16 cellular contexts compared by ENCODE assay signal in the genomic region with DNA sequence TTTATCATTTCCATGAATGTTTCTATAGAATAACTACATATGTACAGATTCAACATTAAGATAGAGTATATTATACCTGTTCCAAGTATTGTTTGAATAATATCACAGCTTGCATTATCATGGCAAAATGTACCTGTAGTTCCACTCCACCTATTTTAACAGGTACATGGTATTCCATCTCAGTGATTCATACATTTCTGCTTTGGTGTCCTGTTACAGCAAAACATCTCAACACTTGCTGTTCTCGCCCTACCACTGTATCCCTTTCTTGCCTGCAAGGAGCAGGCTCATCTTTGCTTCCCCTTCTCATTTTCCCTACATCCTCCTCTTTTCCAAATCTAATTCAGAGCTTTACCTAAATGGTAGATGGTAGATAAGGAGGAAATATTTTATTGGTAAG. TPM values are rescaled to one million over a fixed set of nuclear protein-coding genes. Genes with fewer than 3 reads are reported as not detected.
DNase-seq lines count a peak whose midpoint lies in the region; ATAC-seq and TF ChIP-seq lines count a peak whose summit lies in the region.
"Had no signal": no experiment of that assay in that cellular context is flagged by ENCODE, and none has a peak within 500 bp of the region (broad histone marks: within the 10 kb centered on the region; RNA-seq: fewer than 3 reads in every experiment).

No MANE protein-coding gene starts in this region.

- H3K4me3 Mint-ChIP-seq in activated T-cell treated with anti-CD3 and anti-CD28 coated beads, Interleukin-2, amount 50 U/mL, for 24 hours, result no peak overlapping the region
- H3K4me3 Mint-ChIP-seq: CD4-positive, alpha-beta memory T cell; GM23338; H9; HFFc6 had no signal

- no peak overlapping the region for H3K9ac ChIP-seq in HCT116 (ENCODE audit: low read length)

- H3K4me1 ChIP-seq in HCT116 (ENCODE audit: control insufficient read depth in 1 of 2, insufficient read depth in 2 of 2, low read length in 2 of 2) (peaks cover 3 to 4% of the 10 kb centered on the region in 2 experiments; a peak in 2 of 4 replicates), RWPE2 (ENCODE audit: insufficient read depth, poor library complexity, severe bottlenecking) (peaks cover 2% of the 10 kb centered on the region), foreskin keratinocyte (no peaks in the 10 kb centered on the region)

- RAD21 ChIA-PET in HCT116 (lab: Charles Lee; ENCODE audit: low non-redundant PET in 1 of 2, low total read pairs in 2 of 2, uncharacterized antibody in 2 of 2, unreplicated experiment in 2 of 2), result no interaction called here

- no peaks in the 10 kb centered on the region for H3K4me1 Mint-ChIP-seq in activated T-cell treated with anti-CD3 and anti-CD28 coated beads, Interleukin-2, amount 50 U/mL, for 24 hours (ENCODE audit: low read depth)
- H3K4me1 Mint-ChIP-seq: CD4-positive, alpha-beta memory T cell; GM23338; H9 had no signal

- H3K27me3 ChIP-seq in HCT116 (ENCODE audit: insufficient read depth, low read length) (no peaks in the 10 kb centered on the region), RWPE2 (ENCODE audit: insufficient read depth, poor library complexity, severe bottlenecking) (no peaks in the 10 kb centered on the region), foreskin keratinocyte (no peaks in the 10 kb centered on the region)

- no peak overlapping the region for H3K4me2 ChIP-seq in HCT116 (ENCODE audit: low read length)
- H3K4me2 ChIP-seq: GM23338 had no signal

- CTCF ChIA-PET in HCT116 (lab: Charles Lee), result no interaction called here

- TF ChIP-seq RAD21 in HCT116 (IDR thresholded peaks at IDR 0.05; ENCODE audit: low read depth), result no peak
- TF ChIP-seq RAD21 in Ishikawa (IDR thresholded peaks at IDR 0.05; ENCODE audit: low read depth), result no peak

- no TSS peak for BruUV-seq in HCT116 (replicated peaks; lab: Mats Ljungman, UMichigan)

- H3K9me3 ChIP-seq in HCT116 (ENCODE audit: control insufficient read depth in 1 of 2, insufficient read depth in 1 of 2, low read depth in 1 of 2, low read length in 2 of 2), result no peaks in the 10 kb centered on the region
- no peaks in the 10 kb centered on the region for H3K9me3 ChIP-seq in RWPE2 (ENCODE audit: severe bottlenecking)

- no peak overlapping the region for H3K27ac ChIP-seq in HCT116 (ENCODE audit: low read depth, low read length)
- no peak overlapping the region for H3K27ac ChIP-seq in RWPE2 (ENCODE audit: poor library complexity, severe bottlenecking)
- H3K27ac ChIP-seq in foreskin keratinocyte, result no peak overlapping the region
- H3K27ac ChIP-seq in coronary artery, result no peak overlapping the region

- H3K9me3 Mint-ChIP-seq in activated T-cell treated with anti-CD3 and anti-CD28 coated beads, Interleukin-2, amount 50 U/mL, for 24 hours, result no peaks in the 10 kb centered on the region
- H3K9me3 Mint-ChIP-seq: GM23338, H9, HFFc6 had no signal

- H3K27ac Mint-ChIP-seq in activated T-cell treated with anti-CD3 and anti-CD28 coated beads, Interleukin-2, amount 50 U/mL, for 24 hours, result no peak overlapping the region
- H3K27ac Mint-ChIP-seq: CD4-positive, alpha-beta memory T cell; GM23338; H9; HFFc6 had no signal

- H3K9me2 ChIP-seq in HCT116 (ENCODE audit: insufficient read depth), result no peaks in the 10 kb centered on the region

- H2AFZ ChIP-seq in HCT116 (ENCODE audit: low read depth, low read length, poor library complexity, severe bottlenecking), result no peak overlapping the region
- H2AFZ ChIP-seq: GM23338 had no signal

- POLR2A ChIA-PET in HCT116 (lab: Charles Lee), result no interaction called here

- TF ChIP-seq EP300 in Ishikawa (IDR thresholded peaks at IDR 0.05; ENCODE audit: borderline replicate concordance), result no peak; the same call in 1 of the 2 replicates

- no peak for ATAC-seq in HCT116
- ATAC-seq in RWPE2 (ENCODE audit: low read depth), result peak; percentile 67; the same call in 2 of the 3 replicates
- peak; percentile 71 for ATAC-seq in foreskin keratinocyte
- ATAC-seq: GM23338 had no signal

- peaks cover 7% of the 10 kb centered on the region for H3K27me3 Mint-ChIP-seq in activated T-cell treated with anti-CD3 and anti-CD28 coated beads, Interleukin-2, amount 50 U/mL, for 24 hours

- no peaks in the 10 kb centered on the region for H3K36me3 Mint-ChIP-seq in activated T-cell treated with anti-CD3 and anti-CD28 coated beads, Interleukin-2, amount 50 U/mL, for 24 hours (ENCODE audit: low read depth)
- H3K36me3 Mint-ChIP-seq: CD4-positive, alpha-beta memory T cell had no signal

- H4K20me1 ChIP-seq in HCT116 (ENCODE audit: insufficient read depth), result no peaks in the 10 kb centered on the region

- H3K4me3 ChIP-seq in HCT116 (replicated peaks in 1 of 2; ENCODE audit: low read depth in 1 of 2, low read length in 2 of 2), result no peak overlapping the region
- no peak overlapping the region for H3K4me3 ChIP-seq in RWPE2 (ENCODE audit: severe bottlenecking)
- H3K4me3 ChIP-seq in coronary artery, result no peak overlapping the region
- H3K4me3 ChIP-seq: GM23338 had no signal

- TF ChIP-seq CTCF in HCT116 (IDR thresholded peaks at IDR 0.05 in 2 of 3, conservative IDR thresholded peaks at IDR 0.05 in 1 of 3; ENCODE audit: borderline replicate concordance in 1 of 3, insufficient read depth in 1 of 3, low read depth in 2 of 3, low read length in 2 of 3) (no peak), RWPE2 (IDR thresholded peaks at IDR 0.05; ENCODE audit: poor library complexity, severe bottlenecking) (no peak), foreskin keratinocyte (conservative IDR thresholded peaks at IDR 0.05) (no peak), coronary artery (IDR thresholded peaks at IDR 0.05) (no peak)

- no peaks in the 10 kb centered on the region for H3K36me3 ChIP-seq in HCT116 (ENCODE audit: control insufficient read depth in 1 of 2, insufficient read depth in 2 of 2, low read length in 2 of 2)
- H3K36me3 ChIP-seq in RWPE2 (ENCODE audit: low read depth), result no peaks in the 10 kb centered on the region

- DNase-seq in HCT116 (ENCODE audit: low read depth, low spot score) (no peak), RWPE2 (ENCODE audit: low spot score) (no peak), foreskin keratinocyte (peak in 1 of 2 donors; percentile 26), coronary artery (ENCODE audit: low spot score) (no peak)
- no peak for DNase-seq in activated T-cell treated with anti-CD3 and anti-CD28 coated beads, Interleukin-2, amount 50 U/mL, for 24 hours
- DNase-seq: C1 segment of cervical spinal cord; Calu3; CD4-positive, alpha-beta memory T cell; COR-L47; DMS53; DMS79 treated with DMSO at 0.1 percent for 48 hours; GF-D8; H9; HFFc6 had no signal

- H3K79me2 ChIP-seq in HCT116 (ENCODE audit: insufficient read depth, low read length), result no peaks in the 10 kb centered on the region

- no peak for TF ChIP-seq POLR2A in HCT116 (IDR thresholded peaks at IDR 0.05; ENCODE audit: borderline replicate concordance, extremely low read depth, insufficient read depth, insufficient read length)

- intact Hi-C loops in HCT116 (cut with micrococcal nuclease), result no loop called here

TF ChIP-seq in HCT116, 20 proteins besides CTCF, POLR2A, EP300 and RAD21:
- TF ChIP-seq EZH2 (IDR thresholded peaks at IDR 0.05), result no peak
- peak; percentile 23; the same call in 1 of the 2 replicates for TF ChIP-seq CBX3 (IDR thresholded peaks at IDR 0.05; ENCODE audit: low read depth)
- peak; percentile 14; the same call in 1 of the 2 replicates for TF ChIP-seq FOSL1 (IDR thresholded peaks at IDR 0.05; ENCODE audit: low read depth)

TF ChIP-seq in Ishikawa, 13 proteins besides CTCF, POLR2A, EP300 and RAD21:
- no peak for TF ChIP-seq EGR1 (IDR thresholded peaks at IDR 0.05)
- TF ChIP-seq TEAD4 (IDR thresholded peaks at IDR 0.05), result peak; percentile 64

RNA-seq across cellular contexts. Expression of a gene that starts 27.1 kb away (rescaled TPM):
- total RNA-seq in HCT116 (2021; ENCODE audit: unreplicated experiment) (17.4 TPM), foreskin keratinocyte (31.6 and 35.5 TPM in 2 replicates)
- 8.6 and 9.8 TPM in 2 replicates for polyA plus RNA-seq in HCT116 (2012)
- polyA plus RNA-seq in foreskin keratinocyte, result 27.4 and 28.4 TPM in 2 replicates
